In genomic region chr14:24430682-24431568, GRCh38 we compare ENCODE assay signal across 1 cellular context.
TF ChIP-seq lines count a peak whose summit lies in the region.

No MANE protein-coding gene starts in this region.

TF ChIP-seq in HepG2, 621 proteins besides CTCF, POLR2A, EP300 and RAD21 (continued from another document and continues in another):
- TF ChIP-seq PAXIP1 (CRISPR knock-in tag; conservative IDR thresholded peaks at IDR 0.05) (no peak), ZNF230 (CRISPR knock-in tag; IDR thresholded peaks at IDR 0.05) (0 out of 2 replicates have a peak, but pooled peaks have one; percentile 52), ZNF746 (CRISPR knock-in tag; IDR thresholded peaks at IDR 0.05) (no peak), REST (IDR thresholded peaks at IDR 0.05; ENCODE audit: borderline replicate concordance in 1 of 2, low read depth in 1 of 2, low read length in 2 of 2) (no peak), ZNF484 (CRISPR knock-in tag; IDR thresholded peaks at IDR 0.05; ENCODE audit: borderline replicate concordance, low read depth) (0 out of 2 replicates have a peak, but pooled peaks have one; percentile 67), E2F2 (CRISPR knock-in tag; IDR thresholded peaks at IDR 0.05; ENCODE audit: borderline replicate concordance) (0 out of 2 replicates have a peak, but pooled peaks have one; percentile 57), RAD51 (IDR thresholded peaks at IDR 0.05; ENCODE audit: borderline replicate concordance) (no peak), ZNF770 (CRISPR knock-in tag; IDR thresholded peaks at IDR 0.05) (no peak), DNMT3B (CRISPR knock-in tag; conservative IDR thresholded peaks at IDR 0.05) (0 out of 2 replicates have a peak, but pooled peaks have one; percentile 79), CREB3 (CRISPR knock-in tag; IDR thresholded peaks at IDR 0.05) (no peak), ZNF326 (CRISPR knock-in tag; IDR thresholded peaks at IDR 0.05; ENCODE audit: borderline replicate concordance) (0 out of 2 replicates have a peak, but pooled peaks have one; percentile 25), ZNF274 (CRISPR knock-in tag; IDR thresholded peaks at IDR 0.05) (peak; percentile 62; the same call in 1 of the 2 replicates), TBX2 (CRISPR knock-in tag; IDR thresholded peaks at IDR 0.05; ENCODE audit: borderline replicate concordance) (0 out of 2 replicates have a peak, but pooled peaks have one; percentile 36), DMAP1 (CRISPR knock-in tag; IDR thresholded peaks at IDR 0.05) (0 out of 2 replicates have a peak, but pooled peaks have one; percentile 28), DNMT1 (CRISPR knock-in tag; IDR thresholded peaks at IDR 0.05) (0 out of 2 replicates have a peak, but pooled peaks have one; percentile 19), MIER3 (CRISPR knock-in tag; IDR thresholded peaks at IDR 0.05; ENCODE audit: borderline replicate concordance) (no peak), MTERF4 (CRISPR knock-in tag; IDR thresholded peaks at IDR 0.05) (no peak), ZNF460 (CRISPR knock-in tag; IDR thresholded peaks at IDR 0.05; ENCODE audit: borderline replicate concordance) (no peak), KDM5B (CRISPR knock-in tag; IDR thresholded peaks at IDR 0.05; ENCODE audit: borderline replicate concordance) (peak; percentile 44; the same call in 1 of the 2 replicates), ZSCAN25 (CRISPR knock-in tag; IDR thresholded peaks at IDR 0.05) (no peak), DZIP1 (CRISPR knock-in tag; IDR thresholded peaks at IDR 0.05) (no peak), TFAP4 (IDR thresholded peaks at IDR 0.05; ENCODE audit: borderline replicate concordance, low read depth) (no peak), SNAI1 (CRISPR knock-in tag; IDR thresholded peaks at IDR 0.05; ENCODE audit: borderline replicate concordance) (0 out of 2 replicates have a peak, but pooled peaks have one; percentile 43), CEBPG (CRISPR knock-in tag; IDR thresholded peaks at IDR 0.05) (no peak)
- TF ChIP-seq, protein P1, sequence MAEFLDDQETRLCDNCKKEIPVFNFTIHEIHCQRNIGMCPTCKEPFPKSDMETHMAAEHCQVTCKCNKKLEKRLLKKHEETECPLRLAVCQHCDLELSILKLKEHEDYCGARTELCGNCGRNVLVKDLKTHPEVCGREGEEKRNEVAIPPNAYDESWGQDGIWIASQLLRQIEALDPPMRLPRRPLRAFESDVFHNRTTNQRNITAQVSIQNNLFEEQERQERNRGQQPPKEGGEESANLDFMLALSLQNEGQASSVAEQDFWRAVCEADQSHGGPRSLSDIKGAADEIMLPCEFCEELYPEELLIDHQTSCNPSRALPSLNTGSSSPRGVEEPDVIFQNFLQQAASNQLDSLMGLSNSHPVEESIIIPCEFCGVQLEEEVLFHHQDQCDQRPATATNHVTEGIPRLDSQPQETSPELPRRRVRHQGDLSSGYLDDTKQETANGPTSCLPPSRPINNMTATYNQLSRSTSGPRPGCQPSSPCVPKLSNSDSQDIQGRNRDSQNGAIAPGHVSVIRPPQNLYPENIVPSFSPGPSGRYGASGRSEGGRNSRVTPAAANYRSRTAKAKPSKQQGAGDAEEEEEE (CRISPR knock-in tag; IDR thresholded peaks at IDR 0.05; ENCODE audit: borderline replicate concordance) = peak; percentile 0; the same call in 1 of the 2 replicates
- TF ChIP-seq, protein P2, sequence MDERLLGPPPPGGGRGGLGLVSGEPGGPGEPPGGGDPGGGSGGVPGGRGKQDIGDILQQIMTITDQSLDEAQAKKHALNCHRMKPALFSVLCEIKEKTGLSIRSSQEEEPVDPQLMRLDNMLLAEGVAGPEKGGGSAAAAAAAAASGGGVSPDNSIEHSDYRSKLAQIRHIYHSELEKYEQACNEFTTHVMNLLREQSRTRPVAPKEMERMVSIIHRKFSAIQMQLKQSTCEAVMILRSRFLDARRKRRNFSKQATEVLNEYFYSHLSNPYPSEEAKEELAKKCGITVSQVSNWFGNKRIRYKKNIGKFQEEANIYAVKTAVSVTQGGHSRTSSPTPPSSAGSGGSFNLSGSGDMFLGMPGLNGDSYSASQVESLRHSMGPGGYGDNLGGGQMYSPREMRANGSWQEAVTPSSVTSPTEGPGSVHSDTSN (CRISPR knock-in tag; IDR thresholded peaks at IDR 0.05) = no peak
- TF ChIP-seq, protein P3, sequence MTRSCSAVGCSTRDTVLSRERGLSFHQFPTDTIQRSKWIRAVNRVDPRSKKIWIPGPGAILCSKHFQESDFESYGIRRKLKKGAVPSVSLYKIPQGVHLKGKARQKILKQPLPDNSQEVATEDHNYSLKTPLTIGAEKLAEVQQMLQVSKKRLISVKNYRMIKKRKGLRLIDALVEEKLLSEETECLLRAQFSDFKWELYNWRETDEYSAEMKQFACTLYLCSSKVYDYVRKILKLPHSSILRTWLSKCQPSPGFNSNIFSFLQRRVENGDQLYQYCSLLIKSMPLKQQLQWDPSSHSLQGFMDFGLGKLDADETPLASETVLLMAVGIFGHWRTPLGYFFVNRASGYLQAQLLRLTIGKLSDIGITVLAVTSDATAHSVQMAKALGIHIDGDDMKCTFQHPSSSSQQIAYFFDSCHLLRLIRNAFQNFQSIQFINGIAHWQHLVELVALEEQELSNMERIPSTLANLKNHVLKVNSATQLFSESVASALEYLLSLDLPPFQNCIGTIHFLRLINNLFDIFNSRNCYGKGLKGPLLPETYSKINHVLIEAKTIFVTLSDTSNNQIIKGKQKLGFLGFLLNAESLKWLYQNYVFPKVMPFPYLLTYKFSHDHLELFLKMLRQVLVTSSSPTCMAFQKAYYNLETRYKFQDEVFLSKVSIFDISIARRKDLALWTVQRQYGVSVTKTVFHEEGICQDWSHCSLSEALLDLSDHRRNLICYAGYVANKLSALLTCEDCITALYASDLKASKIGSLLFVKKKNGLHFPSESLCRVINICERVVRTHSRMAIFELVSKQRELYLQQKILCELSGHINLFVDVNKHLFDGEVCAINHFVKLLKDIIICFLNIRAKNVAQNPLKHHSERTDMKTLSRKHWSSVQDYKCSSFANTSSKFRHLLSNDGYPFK (CRISPR knock-in tag; IDR thresholded peaks at IDR 0.05; ENCODE audit: borderline replicate concordance) = peak; percentile 76
